Comparison of ENCODE assay signal across 1 cellular context in genomic region chr4:118284169-118284568, GRCh38.
TF ChIP-seq lines count a peak whose summit lies in the region.

No MANE protein-coding gene starts in this region.

TF ChIP-seq in GM12878, 131 proteins besides CTCF, POLR2A, EP300 and RAD21 (continued from another document):
- TF ChIP-seq, protein P1, sequence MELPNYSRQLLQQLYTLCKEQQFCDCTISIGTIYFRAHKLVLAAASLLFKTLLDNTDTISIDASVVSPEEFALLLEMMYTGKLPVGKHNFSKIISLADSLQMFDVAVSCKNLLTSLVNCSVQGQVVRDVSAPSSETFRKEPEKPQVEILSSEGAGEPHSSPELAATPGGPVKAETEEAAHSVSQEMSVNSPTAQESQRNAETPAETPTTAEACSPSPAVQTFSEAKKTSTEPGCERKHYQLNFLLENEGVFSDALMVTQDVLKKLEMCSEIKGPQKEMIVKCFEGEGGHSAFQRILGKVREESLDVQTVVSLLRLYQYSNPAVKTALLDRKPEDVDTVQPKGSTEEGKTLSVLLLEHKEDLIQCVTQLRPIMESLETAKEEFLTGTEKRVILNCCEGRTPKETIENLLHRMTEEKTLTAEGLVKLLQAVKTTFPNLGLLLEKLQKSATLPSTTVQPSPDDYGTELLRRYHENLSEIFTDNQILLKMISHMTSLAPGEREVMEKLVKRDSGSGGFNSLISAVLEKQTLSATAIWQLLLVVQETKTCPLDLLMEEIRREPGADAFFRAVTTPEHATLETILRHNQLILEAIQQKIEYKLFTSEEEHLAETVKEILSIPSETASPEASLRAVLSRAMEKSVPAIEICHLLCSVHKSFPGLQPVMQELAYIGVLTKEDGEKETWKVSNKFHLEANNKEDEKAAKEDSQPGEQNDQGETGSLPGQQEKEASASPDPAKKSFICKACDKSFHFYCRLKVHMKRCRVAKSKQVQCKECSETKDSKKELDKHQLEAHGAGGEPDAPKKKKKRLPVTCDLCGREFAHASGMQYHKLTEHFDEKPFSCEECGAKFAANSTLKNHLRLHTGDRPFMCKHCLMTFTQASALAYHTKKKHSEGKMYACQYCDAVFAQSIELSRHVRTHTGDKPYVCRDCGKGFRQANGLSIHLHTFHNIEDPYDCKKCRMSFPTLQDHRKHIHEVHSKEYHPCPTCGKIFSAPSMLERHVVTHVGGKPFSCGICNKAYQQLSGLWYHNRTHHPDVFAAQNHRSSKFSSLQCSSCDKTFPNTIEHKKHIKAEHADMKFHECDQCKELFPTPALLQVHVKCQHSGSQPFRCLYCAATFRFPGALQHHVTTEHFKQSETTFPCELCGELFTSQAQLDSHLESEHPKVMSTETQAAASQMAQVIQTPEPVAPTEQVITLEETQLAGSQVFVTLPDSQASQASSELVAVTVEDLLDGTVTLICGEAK (IDR thresholded peaks at IDR 0.05; ENCODE audit: borderline replicate concordance) = no peak
- TF ChIP-seq TCF3 (IDR thresholded peaks at IDR 0.05; ENCODE audit: borderline replicate concordance, insufficient read depth, low read depth, low read length) (no peak), BHLHE40 (IDR thresholded peaks at IDR 0.05; ENCODE audit: borderline replicate concordance in 1 of 2, low read depth in 2 of 2, low read length in 1 of 2) (peak in 1 of 2 experiments; percentile 63; a peak in 1 of 4 replicates), RAD51 (IDR thresholded peaks at IDR 0.05) (peak; percentile 90), CBX3 (IDR thresholded peaks at IDR 0.05; ENCODE audit: borderline replicate concordance, low read depth) (no peak), BRCA1 (IDR thresholded peaks at IDR 0.05; ENCODE audit: low read depth, low read length) (no peak), YBX1 (IDR thresholded peaks at IDR 0.05) (no peak), ZBTB33 (IDR thresholded peaks at IDR 0.05) (no peak), ZBED1 (IDR thresholded peaks at IDR 0.05; ENCODE audit: borderline replicate concordance) (no peak), ETV6 (conservative IDR thresholded peaks at IDR 0.05 in 1 of 2, IDR thresholded peaks at IDR 0.05 in 1 of 2; ENCODE audit: borderline replicate concordance in 1 of 2, low read depth in 1 of 2) (no peak), TARDBP (IDR thresholded peaks at IDR 0.05; ENCODE audit: borderline replicate concordance) (no peak), CEBPB (IDR thresholded peaks at IDR 0.05; ENCODE audit: borderline replicate concordance in 1 of 2, low read depth in 2 of 2, low read length in 2 of 2) (no peak), SPI1 (IDR thresholded peaks at IDR 0.05; ENCODE audit: borderline replicate concordance, insufficient read depth, low read depth, low read length) (peak; percentile 17; the same call in 1 of the 2 replicates), ZSCAN29 (IDR thresholded peaks at IDR 0.05) (no peak), CHD1 (IDR thresholded peaks at IDR 0.05; ENCODE audit: low read depth, low read length) (no peak), RCOR1 (conservative IDR thresholded peaks at IDR 0.05; ENCODE audit: low read depth, low read length) (no peak), CREB1 (IDR thresholded peaks at IDR 0.05; ENCODE audit: low read depth) (no peak), E4F1 (IDR thresholded peaks at IDR 0.05; ENCODE audit: borderline replicate concordance, partially characterized antibody) (no peak), REST (IDR thresholded peaks at IDR 0.05; ENCODE audit: low read depth, low read length) (no peak), NR2F1 (conservative IDR thresholded peaks at IDR 0.05) (peak; percentile 46; the same call in 1 of the 2 replicates), USF1 (IDR thresholded peaks at IDR 0.05; ENCODE audit: borderline replicate concordance, extremely low read length, insufficient read depth, low read depth, low read length) (peak; percentile 65), STAT3 (IDR thresholded peaks at IDR 0.05; ENCODE audit: low read depth, low read length) (no peak)
- TF ChIP-seq, protein P2, sequence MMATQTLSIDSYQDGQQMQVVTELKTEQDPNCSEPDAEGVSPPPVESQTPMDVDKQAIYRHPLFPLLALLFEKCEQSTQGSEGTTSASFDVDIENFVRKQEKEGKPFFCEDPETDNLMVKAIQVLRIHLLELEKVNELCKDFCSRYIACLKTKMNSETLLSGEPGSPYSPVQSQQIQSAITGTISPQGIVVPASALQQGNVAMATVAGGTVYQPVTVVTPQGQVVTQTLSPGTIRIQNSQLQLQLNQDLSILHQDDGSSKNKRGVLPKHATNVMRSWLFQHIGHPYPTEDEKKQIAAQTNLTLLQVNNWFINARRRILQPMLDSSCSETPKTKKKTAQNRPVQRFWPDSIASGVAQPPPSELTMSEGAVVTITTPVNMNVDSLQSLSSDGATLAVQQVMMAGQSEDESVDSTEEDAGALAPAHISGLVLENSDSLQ (IDR thresholded peaks at IDR 0.05) = no peak
- TF ChIP-seq, protein P3, sequence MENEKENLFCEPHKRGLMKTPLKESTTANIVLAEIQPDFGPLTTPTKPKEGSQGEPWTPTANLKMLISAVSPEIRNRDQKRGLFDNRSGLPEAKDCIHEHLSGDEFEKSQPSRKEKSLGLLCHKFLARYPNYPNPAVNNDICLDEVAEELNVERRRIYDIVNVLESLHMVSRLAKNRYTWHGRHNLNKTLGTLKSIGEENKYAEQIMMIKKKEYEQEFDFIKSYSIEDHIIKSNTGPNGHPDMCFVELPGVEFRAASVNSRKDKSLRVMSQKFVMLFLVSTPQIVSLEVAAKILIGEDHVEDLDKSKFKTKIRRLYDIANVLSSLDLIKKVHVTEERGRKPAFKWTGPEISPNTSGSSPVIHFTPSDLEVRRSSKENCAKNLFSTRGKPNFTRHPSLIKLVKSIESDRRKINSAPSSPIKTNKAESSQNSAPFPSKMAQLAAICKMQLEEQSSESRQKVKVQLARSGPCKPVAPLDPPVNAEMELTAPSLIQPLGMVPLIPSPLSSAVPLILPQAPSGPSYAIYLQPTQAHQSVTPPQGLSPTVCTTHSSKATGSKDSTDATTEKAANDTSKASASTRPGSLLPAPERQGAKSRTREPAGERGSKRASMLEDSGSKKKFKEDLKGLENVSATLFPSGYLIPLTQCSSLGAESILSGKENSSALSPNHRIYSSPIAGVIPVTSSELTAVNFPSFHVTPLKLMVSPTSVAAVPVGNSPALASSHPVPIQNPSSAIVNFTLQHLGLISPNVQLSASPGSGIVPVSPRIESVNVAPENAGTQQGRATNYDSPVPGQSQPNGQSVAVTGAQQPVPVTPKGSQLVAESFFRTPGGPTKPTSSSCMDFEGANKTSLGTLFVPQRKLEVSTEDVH (IDR thresholded peaks at IDR 0.05; ENCODE audit: low read depth, partially characterized antibody) = no peak
